Comparison of ENCODE assay signal across 10 cellular contexts in the genomic region with DNA sequence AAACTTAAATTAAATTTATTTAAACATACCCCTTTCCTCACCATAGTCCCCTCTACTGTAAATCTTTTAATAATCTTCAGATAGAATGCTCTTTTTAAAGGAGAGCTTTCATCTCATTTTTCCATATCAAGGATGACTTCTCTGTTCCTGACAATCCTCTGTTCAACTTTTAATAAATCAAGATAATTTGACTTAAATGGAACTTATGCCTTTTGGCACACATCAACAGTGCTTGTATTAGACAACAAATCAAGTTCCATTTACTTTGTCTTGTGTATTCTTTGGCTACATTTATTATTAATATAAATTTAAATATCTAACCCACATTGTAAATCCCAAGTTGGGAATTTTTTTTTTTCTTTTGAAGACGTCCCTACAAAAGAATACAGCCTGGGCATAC. TPM values are rescaled to one million over a fixed set of nuclear protein-coding genes. Genes with fewer than 3 reads are reported as not detected.
"Had no signal": no experiment of that assay in that cellular context is flagged by ENCODE, and none has a peak within 500 bp of the region (broad histone marks: within the 10 kb centered on the region; RNA-seq: fewer than 3 reads in every experiment).

No MANE protein-coding gene starts in this region.

- H3K27ac Mint-ChIP-seq: GM23338, H9, HFFc6 had no signal

- H3K4me3 Mint-ChIP-seq: GM23338, H9, HFFc6 had no signal

- H3K4me3 ChIP-seq: GM23248, GM23338, HAP-1 had no signal

- H2AFZ ChIP-seq: GM23248 had no signal

- H3K36me3 ChIP-seq: HAP-1 had no signal

- H3K9ac ChIP-seq: GM23248 had no signal

- H3K27ac ChIP-seq: GM23248 had no signal

- H3K4me2 ChIP-seq: GM23338 had no signal

- H3K9me3 ChIP-seq: HAP-1 had no signal

- ATAC-seq: GM23338, HCT116 had no signal

- DNase-seq: GM23248, GOT3, H7, H9, HCEC 1CT, HFFc6 had no signal

- H3K9me3 Mint-ChIP-seq: GM23338, H9, HFFc6 had no signal

RNA-seq across cellular contexts. Expression of a gene that starts 42.7 kb away (rescaled TPM):
- total RNA-seq: GM23248, GM23338, H1, H7, H9, HFFc6 had no signal
- polyA plus RNA-seq: GM23248, GM23338, H1 had no signal
